15 cellular contexts compared by ENCODE assay signal in genomic region chr2:27606611-27607010, GRCh38.
"Had no signal": no experiment of that assay in that cellular context is flagged by ENCODE, and none has a peak within 500 bp of the region (broad histone marks: within the 10 kb centered on the region; RNA-seq: fewer than 3 reads in every experiment).

No MANE protein-coding gene starts in this region.

- H3K27ac ChIP-seq: breast epithelium, heart left ventricle, skin epidermis, thyroid gland, vagina, VCaP had no signal

- H3K9me3 ChIP-seq: breast epithelium, heart left ventricle, thyroid gland, vagina had no signal

- H3K27ac Mint-ChIP-seq: activated CD8-positive, alpha-beta T cell treated with anti-CD3 and anti-CD28 coated beads for 36 hours; nephron progenitor cell had no signal

- ATAC-seq: activated CD8-positive, alpha-beta T cell treated with anti-CD3 and anti-CD28 coated beads for 36 hours; heart left ventricle; left ventricle myocardium superior had no signal

- H3K4me3 ChIP-seq: breast epithelium, heart left ventricle, skin epidermis, thyroid gland, vagina had no signal

- H3K4me1 ChIP-seq: breast epithelium, heart left ventricle, thyroid gland, vagina had no signal

- H3K27me3 ChIP-seq: breast epithelium, heart left ventricle, thyroid gland, vagina had no signal

- H3K4me1 Mint-ChIP-seq: nephron progenitor cell had no signal

- DNase-seq: activated CD8-positive, alpha-beta memory T cell treated with anti-CD3 and anti-CD28 coated beads, Interleukin-2, amount 50 U/mL, for 48 hours; activated CD8-positive, alpha-beta T cell treated with anti-CD3 and anti-CD28 coated beads for 36 hours; activated naive CD4-positive, alpha-beta T cell treated with Interleukin-2 at 50 U/mL for 16 hours; heart left ventricle; left ventricle myocardium superior; mesendoderm; nephron progenitor cell; T1000; thyroid gland had no signal

- H3K9me3 Mint-ChIP-seq: activated CD8-positive, alpha-beta T cell treated with anti-CD3 and anti-CD28 coated beads for 36 hours; nephron progenitor cell had no signal

- H3K27me3 Mint-ChIP-seq: activated CD8-positive, alpha-beta T cell treated with anti-CD3 and anti-CD28 coated beads for 36 hours had no signal

- H3K36me3 ChIP-seq: breast epithelium had no signal

- H3K4me3 Mint-ChIP-seq: activated CD8-positive, alpha-beta T cell treated with anti-CD3 and anti-CD28 coated beads for 36 hours; nephron progenitor cell had no signal

- FAIRE-seq: frontal cortex, keratinocyte had no signal
